In genomic region chr4:89306486-89307184, GRCh38 we compare ENCODE assay signal across 8 cellular contexts. TPM values are rescaled to one million over a fixed set of nuclear protein-coding genes. Genes with fewer than 3 reads are reported as not detected.
DNase-seq lines count a peak whose midpoint lies in the region; ATAC-seq and TF ChIP-seq lines count a peak whose summit lies in the region.

No MANE protein-coding gene starts in this region.

- H3K9me3 ChIP-seq in esophagus (ENCODE audit: control insufficient read depth in 2 of 2, insufficient read depth in 1 of 2, low read depth in 1 of 2, low read length in 1 of 2) (no peaks in the 10 kb centered on the region), psoas muscle (no peaks in the 10 kb centered on the region)

- H3K27ac ChIP-seq in GM23338 (ENCODE audit: low read depth): no peak overlapping the region
- H3K27ac ChIP-seq in esophagus (ENCODE audit: low read depth in 2 of 2, low read length in 1 of 2): peak overlapping the region in 1 of 2 donors; percentile 7
- no peak overlapping the region for H3K27ac ChIP-seq in psoas muscle

- peaks cover 17% of the 10 kb centered on the region for H3K27me3 Mint-ChIP-seq in GM23338 (ENCODE audit: insufficient read depth, low read depth, poor library complexity)

- no peaks in the 10 kb centered on the region for H3K79me2 ChIP-seq in GM23338 (replicated peaks; ENCODE audit: insufficient read depth)

- no peaks in the 10 kb centered on the region for H4K20me1 ChIP-seq in GM23338 (replicated peaks; ENCODE audit: insufficient read depth)

- H3K36me3 Mint-ChIP-seq in GM23338 (ENCODE audit: low read depth): no peaks in the 10 kb centered on the region

- DNase-seq in GM23338 (ENCODE audit: low spot score) (no peak), NCI-H82 treated with DMSO at 0.1 percent for 48 hours (lab: John Stamatoyannopoulos, UW; ENCODE audit: unreplicated experiment) (peak; percentile 28), psoas muscle (no peak), NAMALWA (ENCODE audit: low spot score) (no peak)
- no peak for DNase-seq in effector CD4-positive, alpha-beta T cell

- peak overlapping the region; percentile 97 for H3K4me2 ChIP-seq in GM23338

- 56 to 58% methylated on average over 11 of the region's 11 CpGs for WGBS in esophagus, 2 donors
- 60 to 69% (median 68%) methylated on average over 11 of the region's 11 CpGs for WGBS in psoas muscle, 3 donors

- H3F3A ChIP-seq in GM23338 (replicated peaks; ENCODE audit: low read depth): no peaks in the 10 kb centered on the region

- ATAC-seq in GM23338 (no peak), psoas muscle (no peak), HG03378 (IDR thresholded peaks at IDR 0.05; ENCODE audit: unreplicated experiment) (no peak), GM21737 (IDR thresholded peaks at IDR 0.05; ENCODE audit: unreplicated experiment) (no peak)

- H3K36me3 ChIP-seq in GM23338 (ENCODE audit: insufficient read depth): no peaks in the 10 kb centered on the region
- H3K36me3 ChIP-seq in esophagus (ENCODE audit: control insufficient read depth in 2 of 2, insufficient read depth in 2 of 2, low read length in 1 of 2): no peaks in the 10 kb centered on the region
- H3K36me3 ChIP-seq in psoas muscle (ENCODE audit: insufficient read depth in 1 of 2, low read depth in 1 of 2): no peaks in the 10 kb centered on the region

- H3K9me3 Mint-ChIP-seq in GM23338: no peaks in the 10 kb centered on the region; the same call in 2 of the 3 replicates

- peaks cover 21% of the 10 kb centered on the region for H3K4me1 Mint-ChIP-seq in GM23338

- H3K9me2 ChIP-seq in GM23338 (ENCODE audit: insufficient read depth): no peaks in the 10 kb centered on the region

- H3K4me1 ChIP-seq in GM23338 (ENCODE audit: insufficient read depth): peaks cover 18% of the 10 kb centered on the region
- H3K4me1 ChIP-seq in esophagus (ENCODE audit: control insufficient read depth in 2 of 2, insufficient read depth in 2 of 2, low read length in 1 of 2): peaks cover 0 to 2% of the 10 kb centered on the region in 2 donors
- H3K4me1 ChIP-seq in psoas muscle: no peaks in the 10 kb centered on the region

- H3K27me3 ChIP-seq in GM23338 (ENCODE audit: insufficient read depth) (peaks cover 23% of the 10 kb centered on the region), esophagus (ENCODE audit: control insufficient read depth in 1 of 2, insufficient read depth in 2 of 2, low read length in 2 of 2) (no peaks in the 10 kb centered on the region), psoas muscle (ENCODE audit: insufficient read depth in 3 of 3, low read length in 2 of 3) (peaks cover 0 to 26% (median 4%) of the 10 kb centered on the region in 3 donors)

- H2AFZ ChIP-seq in GM23338: peak overlapping the region; percentile 99

- intact Hi-C loops in psoas muscle (cut with DNase I): no loop called here

- peak overlapping the region; percentile 80 for H3K4me3 Mint-ChIP-seq in GM23338

- H3K4me3 ChIP-seq in GM23338 (peak overlapping the region; percentile 90), esophagus (ENCODE audit: low read depth in 1 of 2, low read length in 2 of 2) (peak overlapping the region; percentile 28 to 42), psoas muscle (peak overlapping the region; percentile 68)

- TF ChIP-seq CTCF in GM23338 (conservative IDR thresholded peaks at IDR 0.05; ENCODE audit: low read depth in 2 of 2) (no peak), psoas muscle (IDR thresholded peaks at IDR 0.05) (no peak)

- no peak overlapping the region for H3K27ac Mint-ChIP-seq in GM23338

TF ChIP-seq in GM23338, 12 proteins besides CTCF, POLR2A, EP300 and RAD21:
- no peak for TF ChIP-seq EZH2 (IDR thresholded peaks at IDR 0.05; ENCODE audit: low read depth, unreplicated experiment)
- no peak for TF ChIP-seq ETS1 (IDR thresholded peaks at IDR 0.05)
- no peak for TF ChIP-seq CREB1 (CRISPR knock-in tag; IDR thresholded peaks at IDR 0.05; ENCODE audit: low read depth)
- no peak for TF ChIP-seq ZNF331 (CRISPR knock-in tag; IDR thresholded peaks at IDR 0.05; ENCODE audit: low read depth)
- TF ChIP-seq NANOG (IDR thresholded peaks at IDR 0.05; ENCODE audit: borderline replicate concordance): no peak
- TF ChIP-seq REST (IDR thresholded peaks at IDR 0.05; ENCODE audit: unreplicated experiment): no peak
- no peak for TF ChIP-seq STAT1 (IDR thresholded peaks at IDR 0.05; ENCODE audit: unreplicated experiment)

RNA-seq across cellular contexts. Expression of gene GPRIN3, which starts 1.0 kb away (rescaled TPM):
- 3.2 TPM in 2 replicates for total RNA-seq in GM23338 (2014; rRNA removed; shearing (Covaris generic))
- 0.49 and 0.74 TPM in 2 replicates for polyA plus RNA-seq in GM23338 (2016; fragmentation: Nextera tagmentation; extraction: Ambion mirVana)
- under 1 TPM; 0.20 to 0.24 TPM for polyA plus RNA-seq in esophagus
- total RNA-seq in psoas muscle: 1 to 10 TPM; 1.2 to 3.0 (median 1.5) TPM
- under 1 TPM; 0.30 to 0.58 (median 0.49) TPM for polyA plus RNA-seq in psoas muscle

Comparison
In these comparisons a context has a peak if more than half of its experiments do, and no peak if none do; other contexts are left out.
1. H3K4me3 ChIP-seq: peak in every context shown above with its lines; median percentile 90 in GM23338; 68 in psoas muscle; 35 in esophagus.